ENCODE assay signal across 9 cellular contexts in the genomic region with DNA sequence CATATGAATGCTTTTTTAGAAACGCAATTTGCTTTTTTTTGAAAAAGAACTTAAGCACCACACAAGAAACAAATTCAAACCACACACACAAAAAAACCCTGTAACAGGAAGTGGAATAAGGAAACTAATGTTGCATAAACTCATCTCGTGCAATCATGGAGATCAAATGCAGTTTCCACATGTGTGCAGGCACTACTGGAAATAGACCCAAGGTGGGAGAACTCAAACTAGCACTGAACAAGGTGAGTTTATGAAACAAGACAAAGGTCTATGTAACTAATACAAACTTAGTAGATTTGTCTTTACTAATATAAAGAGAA. TPM values are rescaled to one million over a fixed set of nuclear protein-coding genes. Genes with fewer than 3 reads are reported as not detected.
DNase-seq lines count a peak whose midpoint lies in the region; ATAC-seq lines count a peak whose summit lies in the region.
"Had no signal": no experiment of that assay in that cellular context is flagged by ENCODE, and none has a peak within 500 bp of the region (broad histone marks: within the 10 kb centered on the region; RNA-seq: fewer than 3 reads in every experiment).

No MANE protein-coding gene starts in this region.

- peaks cover 1% of the 10 kb centered on the region for H3K27me3 Mint-ChIP-seq in IgD-negative memory B cell

- intact Hi-C loops in posterior cingulate gyrus (cut with DNase I) (no loop called here), left cardiac atrium (cut with DNase I) (no loop called here)

- H3K9me3 ChIP-seq in BLaER1 treated with 17β-estradiol and CSF1 and Interleukin-3, amounts not matched to agents 10 nM and 100 nM (replicated peaks in 1 of 11): peaks cover 8 to 30% (median 23%) of the 10 kb centered on the region in 11 experiments

- peak overlapping the region; percentile 77 to 97 (median 84) for H3K4me2 ChIP-seq in BLaER1 treated with 17β-estradiol and CSF1 and Interleukin-3, amounts not matched to agents 10 nM and 100 nM

- H4K20me1 ChIP-seq in BLaER1 treated with 17β-estradiol and CSF1 and Interleukin-3, amounts not matched to agents 10 nM and 100 nM: peaks cover 0 to 27% (median 7%) of the 10 kb centered on the region in 11 experiments; a peak in 9 of 22 replicates

- peak; percentile 63 for DNase-seq in central memory CD4-positive, alpha-beta T cell
- DNase-seq in NCI-H187 treated with DMSO at 0.1 percent for 48 hours (lab: John Stamatoyannopoulos, UW) (no peak), posterior cingulate gyrus (no peak), left cardiac atrium (no peak), NCI-H510A (lab: John Stamatoyannopoulos, UW) (no peak)

- peak overlapping the region; percentile 17 to 85 (median 46) for H3K27ac Mint-ChIP-seq in IgD-negative memory B cell

- H3K9ac ChIP-seq in BLaER1 treated with 17β-estradiol and CSF1 and Interleukin-3, amounts not matched to agents 10 nM and 100 nM: peak overlapping the region in 10 of 11 experiments; percentile 47 to 70 (median 62); a peak in 18 of 22 replicates

- peak overlapping the region in 8 of 10 experiments; percentile 17 to 51 (median 37); a peak in 11 of 20 replicates for H3K4me3 ChIP-seq in BLaER1 treated with 17β-estradiol and CSF1 and Interleukin-3, amounts not matched to agents 10 nM and 100 nM

- H3K27ac ChIP-seq in BLaER1 treated with 17β-estradiol and CSF1 and Interleukin-3, amounts not matched to agents 10 nM and 100 nM: peak overlapping the region; percentile 68 to 84 (median 82); a peak in 21 of 22 replicates

- peaks cover 41 to 47% (median 42%) of the 10 kb centered on the region in 3 donors for H3K4me1 Mint-ChIP-seq in IgD-negative memory B cell

- peak; percentile 54 for ATAC-seq in GM19372 (IDR thresholded peaks at IDR 0.05; ENCODE audit: low read depth, unreplicated experiment)
- ATAC-seq in left cardiac atrium: no peak

- no peaks in the 10 kb centered on the region for H3K9me3 Mint-ChIP-seq in IgD-negative memory B cell

- peak overlapping the region; percentile 68 to 94 (median 82) for H3K4me3 Mint-ChIP-seq in IgD-negative memory B cell

- H3K4me1 ChIP-seq in BLaER1 treated with 17β-estradiol and CSF1 and Interleukin-3, amounts not matched to agents 10 nM and 100 nM: peaks cover 29 to 58% (median 44%) of the 10 kb centered on the region in 10 experiments

- no peaks in the 10 kb centered on the region for H3K27me3 ChIP-seq in BLaER1 treated with 17β-estradiol and CSF1 and Interleukin-3, amounts not matched to agents 10 nM and 100 nM

- H3K36me3 ChIP-seq in BLaER1 treated with 17β-estradiol and CSF1 and Interleukin-3, amounts not matched to agents 10 nM and 100 nM: peaks cover 10 to 80% (median 71%) of the 10 kb centered on the region in 11 experiments; a peak in 21 of 22 replicates

- peaks cover 19% of the 10 kb centered on the region for H3K36me3 Mint-ChIP-seq in IgD-negative memory B cell

RNA-seq across cellular contexts. Expression of gene NIN, which starts 17.5 kb away (rescaled TPM):
- 76.5 TPM for polyA plus RNA-seq in IgD-negative memory B cell
- 10 to 100 TPM; 31.8 to 41.9 TPM for total RNA-seq in left cardiac atrium

RNA-seq across cellular contexts. Expression of gene ABHD12B, which starts 58.3 kb away (rescaled TPM):
- polyA plus RNA-seq in IgD-negative memory B cell: not detected
- total RNA-seq in left cardiac atrium: under 1 TPM in 1 of 2 donors, not detected in 1; 0.18 TPM
- total RNA-seq: glomerular endothelial cell had no signal
